1 cellular context compared by ENCODE assay signal in genomic region chr1:19646771-19647319, GRCh38.
TF ChIP-seq lines count a peak whose summit lies in the region.

No MANE protein-coding gene starts in this region.

TF ChIP-seq in IMR-90, 13 proteins besides CTCF, POLR2A, EP300 and RAD21:
- no peak for TF ChIP-seq ELK1 (IDR thresholded peaks at IDR 0.05; ENCODE audit: borderline replicate concordance, low read depth, low read length)
TF ChIP-seq in IMR-90: peak in this region for 0.
